ENCODE assay signal across 1 cellular context in genomic region chr1:32335951-32336867, GRCh38.
TF ChIP-seq lines count a peak whose summit lies in the region.

MARCKSL1 (minus strand) TSS chr1:32336233; CDS start chr1:32336033, 200 bp downstream.

TF ChIP-seq in neural cell, 6 proteins besides CTCF, POLR2A, EP300 and RAD21 (continued from another document):
- TF ChIP-seq REST (IDR thresholded peaks at IDR 0.05; ENCODE audit: borderline replicate concordance) (peak; percentile 95), EZH2 (IDR thresholded peaks at IDR 0.05; ENCODE audit: borderline replicate concordance, insufficient read depth, low read length, poor library complexity, severe bottlenecking) (no peak), MXI1 (conservative IDR thresholded peaks at IDR 0.05; ENCODE audit: poor library complexity, severe bottlenecking) (peak; percentile 40), SMC3 (conservative IDR thresholded peaks at IDR 0.05; ENCODE audit: poor library complexity) (no peak), TAF1 (IDR thresholded peaks at IDR 0.05; ENCODE audit: low read depth) (peak; percentile 98)
